ENCODE assay signal across 8 cellular contexts in the genomic region with DNA sequence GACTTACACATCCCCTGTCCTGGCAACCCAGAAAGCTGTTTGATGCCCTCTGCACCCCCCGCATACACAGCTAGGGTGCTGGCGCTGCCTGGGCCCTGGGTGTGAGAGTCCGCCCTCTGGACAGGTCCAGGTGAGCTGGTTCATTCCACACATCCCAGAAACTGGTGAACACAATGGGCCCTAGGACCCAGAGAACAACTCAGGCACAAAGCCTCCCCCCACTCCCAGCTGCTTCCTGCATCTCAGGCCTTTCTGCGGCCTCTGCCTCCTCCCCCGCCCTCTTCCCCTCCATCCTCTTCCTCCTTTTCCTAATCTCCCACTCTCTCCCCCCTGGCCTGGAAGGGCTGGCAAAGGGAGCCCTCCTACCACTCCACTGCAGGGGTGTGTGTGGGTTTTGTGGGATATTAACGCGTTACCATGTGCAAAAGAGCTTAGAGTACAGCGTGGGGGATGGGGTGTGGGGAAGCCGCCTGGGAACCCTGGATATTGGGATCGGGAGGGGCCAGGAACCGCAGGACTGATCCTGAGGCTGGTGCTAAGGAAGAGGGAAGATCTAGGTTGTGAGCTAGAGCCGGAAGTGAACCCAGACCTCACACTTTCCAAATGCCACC. TPM values are rescaled to one million over a fixed set of nuclear protein-coding genes. Genes with fewer than 3 reads are reported as not detected.
DNase-seq lines count a peak whose midpoint lies in the region; ATAC-seq and TF ChIP-seq lines count a peak whose summit lies in the region.

No MANE protein-coding gene starts in this region.

- intact Hi-C loops in left ventricle myocardium superior (cut with micrococcal nuclease) = no loop called here

- H3K4ac ChIP-seq in trophoblast cell (ENCODE audit: low read depth, low read length) = peak overlapping the region; percentile 35

- H3K23ac ChIP-seq in trophoblast cell (ENCODE audit: low read length) = no peak overlapping the region

- in situ Hi-C loops in GM13976 (cut with MboI; ENCODE audit: low sequenced_read_pairs, unreplicated experiment) (no loop called here), astrocyte of the cerebellum (cut with HindIII; ENCODE audit: low sequenced_read_pairs) (no loop called here)

- H3K4me1 ChIP-seq in ACC112 (ENCODE audit: control insufficient read depth, insufficient read depth, low read length, unreplicated experiment) (peaks cover 35% of the 10 kb centered on the region), RWPE2 (ENCODE audit: insufficient read depth, poor library complexity, severe bottlenecking) (peaks cover 41% of the 10 kb centered on the region), trophoblast cell (ENCODE audit: control insufficient read depth in 1 of 2, insufficient read depth in 2 of 2, low read length in 2 of 2) (peaks cover 15 to 25% of the 10 kb centered on the region in 2 experiments)

- H4K12ac ChIP-seq in trophoblast cell (ENCODE audit: low read depth, low read length) = peak overlapping the region; percentile 83

- H2AFZ ChIP-seq in ACC112 (ENCODE audit: low read length, unreplicated experiment) = peak overlapping the region; percentile 76
- peak overlapping the region; percentile 80 for H2AFZ ChIP-seq in trophoblast cell (ENCODE audit: insufficient read depth, low read length, poor library complexity)

- H3K79me2 ChIP-seq in ACC112 (ENCODE audit: control insufficient read depth, insufficient read depth, low read length, unreplicated experiment) (peaks cover 40% of the 10 kb centered on the region), trophoblast cell (ENCODE audit: control insufficient read depth, insufficient read depth, low read length, poor library complexity) (peaks cover 19% of the 10 kb centered on the region)

- TF ChIP-seq CTCF in GM13976 (IDR thresholded peaks at IDR 0.05; ENCODE audit: borderline replicate concordance, control extremely low read depth, extremely low read depth, insufficient read depth, missing control alignments) (no peak), RWPE2 (IDR thresholded peaks at IDR 0.05; ENCODE audit: poor library complexity, severe bottlenecking) (no peak), astrocyte of the cerebellum (IDR thresholded peaks at IDR 0.05; ENCODE audit: low read depth, low read length, missing control alignments) (no peak)

- H3K27ac ChIP-seq in ACC112 (ENCODE audit: low read depth, low read length) (peak overlapping the region; percentile 69), RWPE2 (ENCODE audit: poor library complexity, severe bottlenecking) (peak overlapping the region; percentile 95), trophoblast cell (ENCODE audit: low read depth, low read length) (peak overlapping the region; percentile 65)

- H3K27me3 ChIP-seq in ACC112 (ENCODE audit: insufficient read depth, low read length) (no peaks in the 10 kb centered on the region), MG63 (no peaks in the 10 kb centered on the region), RWPE2 (ENCODE audit: insufficient read depth, poor library complexity, severe bottlenecking) (no peaks in the 10 kb centered on the region), trophoblast cell (ENCODE audit: insufficient read depth, low read length) (no peaks in the 10 kb centered on the region)

- H3K4me3 ChIP-seq in ACC112 (ENCODE audit: low read depth, low read length) (peak overlapping the region; percentile 95), MG63 (peak overlapping the region; percentile 65), RWPE2 (ENCODE audit: severe bottlenecking) (peak overlapping the region; percentile 89), astrocyte of the cerebellum (ENCODE audit: low read depth, low read length) (peak overlapping the region; percentile 78), trophoblast cell (ENCODE audit: low read depth, low read length) (peak overlapping the region; percentile 60)

- H2BK5ac ChIP-seq in trophoblast cell (ENCODE audit: low read depth, low read length, poor library complexity) = peak overlapping the region; percentile 78

- no peaks in the 10 kb centered on the region for H3K9me3 ChIP-seq in MG63
- no peaks in the 10 kb centered on the region for H3K9me3 ChIP-seq in RWPE2 (ENCODE audit: severe bottlenecking)
- no peaks in the 10 kb centered on the region for H3K9me3 ChIP-seq in trophoblast cell (ENCODE audit: insufficient read depth, low read depth, low read length)

- ATAC-seq in RWPE2 (ENCODE audit: low read depth) = peak; percentile 74
- peak; percentile 69 for ATAC-seq in left ventricle myocardium superior
- no peak for ATAC-seq in GM19397 (IDR thresholded peaks at IDR 0.05; ENCODE audit: unreplicated experiment)

- H2AK5ac ChIP-seq in trophoblast cell (ENCODE audit: low read length) = peak overlapping the region; percentile 42

- H3K9ac ChIP-seq in trophoblast cell (ENCODE audit: low read length) = peak overlapping the region; percentile 10

- peak overlapping the region; percentile 36 for H3K14ac ChIP-seq in trophoblast cell (ENCODE audit: low read length)

- H2BK120ac ChIP-seq in trophoblast cell (ENCODE audit: insufficient read depth, low read length, poor library complexity) = peak overlapping the region; percentile 50

- no CpG with 5 or more reads among the region's 12 CpGs for WGBS in trophoblast cell (ENCODE audit: extremely low coverage, insufficient coverage, insufficient read length)

- peak overlapping the region; percentile 90 for H4K91ac ChIP-seq in trophoblast cell (ENCODE audit: low read depth, low read length)

- H3K4me2 ChIP-seq in trophoblast cell (ENCODE audit: low read length) = peak overlapping the region; percentile 63

- peaks cover 23% of the 10 kb centered on the region for H3K79me1 ChIP-seq in trophoblast cell (ENCODE audit: low read length)

- DNase-seq in GM13976 (ENCODE audit: low spot score) (peak; percentile 78), MG63 (peak; percentile 97), RWPE2 (ENCODE audit: low spot score) (peak; percentile 95), astrocyte of the cerebellum (ENCODE audit: low read depth) (peak; percentile 63), left ventricle myocardium superior (peak; percentile 84), trophoblast cell (peak; percentile 85 to 87)

- no peaks in the 10 kb centered on the region for H3K36me3 ChIP-seq in ACC112 (ENCODE audit: insufficient read depth, low read length)
- peaks cover 22% of the 10 kb centered on the region for H3K36me3 ChIP-seq in MG63
- peaks cover 13% of the 10 kb centered on the region for H3K36me3 ChIP-seq in RWPE2 (ENCODE audit: low read depth)
- H3K36me3 ChIP-seq in trophoblast cell (ENCODE audit: control insufficient read depth in 1 of 2, insufficient read depth in 2 of 2, low read length in 2 of 2) = peaks cover 1 to 2% of the 10 kb centered on the region in 2 experiments

- H4K8ac ChIP-seq in trophoblast cell (ENCODE audit: low read depth, low read length) = peak overlapping the region; percentile 92

- H3K18ac ChIP-seq in trophoblast cell (ENCODE audit: low read length) = peak overlapping the region; percentile 66

- H2BK12ac ChIP-seq in trophoblast cell (ENCODE audit: low read length) = peak overlapping the region; percentile 1

RNA-seq across cellular contexts. Expression of a gene that starts 1.6 kb away (rescaled TPM):
- 56.1 and 68.2 TPM in 2 replicates for total RNA-seq in MG63 (2014; rRNA removed; shearing (Covaris generic); ENCODE audit: low replicate concordance)
- total RNA-seq in left ventricle myocardium superior = 37.6 TPM
- polyA plus RNA-seq in trophoblast cell (2013) = 23.2 and 23.4 TPM in 2 replicates

RNA-seq across cellular contexts. Expression of a gene that starts 13.8 kb away (rescaled TPM):
- total RNA-seq in MG63 (2014; rRNA removed; shearing (Covaris generic); ENCODE audit: low replicate concordance) = 1.1 TPM in 1 of 2 replicates, not detected in the other
- 155 TPM for total RNA-seq in left ventricle myocardium superior
- not detected in 2 replicates for polyA plus RNA-seq in trophoblast cell (2013)

RNA-seq across cellular contexts. Expression of a gene that starts 22.1 kb away (rescaled TPM):
- not detected in 2 replicates for total RNA-seq in MG63 (2014; rRNA removed; shearing (Covaris generic); ENCODE audit: low replicate concordance)
- total RNA-seq in left ventricle myocardium superior = 1.2 TPM
- 6.9 and 7.4 TPM in 2 replicates for polyA plus RNA-seq in trophoblast cell (2013)

RNA-seq across cellular contexts. Expression of a gene that starts 49.4 kb away (rescaled TPM):
- 261 and 431 TPM in 2 replicates for total RNA-seq in MG63 (2014; rRNA removed; shearing (Covaris generic); ENCODE audit: low replicate concordance)
- total RNA-seq in left ventricle myocardium superior = 26.8 TPM
- polyA plus RNA-seq in trophoblast cell (2013) = 548 and 582 TPM in 2 replicates

RNA-seq across cellular contexts. Expression of a gene that starts 56.9 kb away (rescaled TPM):
- total RNA-seq in MG63 (2014; rRNA removed; shearing (Covaris generic); ENCODE audit: low replicate concordance) = 16.9 and 25.8 TPM in 2 replicates
- 277 TPM for total RNA-seq in left ventricle myocardium superior
- 16.1 and 16.2 TPM in 2 replicates for polyA plus RNA-seq in trophoblast cell (2013)

Comparison
In these comparisons a context has a peak if more than half of its experiments do, and no peak if none do; other contexts are left out.
1. RNA of a gene that starts 13.8 kb away (total RNA-seq): 155 TPM in left ventricle myocardium superior (single experiment); 1.1 TPM in MG63; every median in the first group is over 10 times any median in the second.
2. Peak in every context shown above with its lines, with median percentiles within 50 percentile points of each other: H3K27ac ChIP-seq, H3K4me3 ChIP-seq and DNase-seq.